In the genomic region with DNA sequence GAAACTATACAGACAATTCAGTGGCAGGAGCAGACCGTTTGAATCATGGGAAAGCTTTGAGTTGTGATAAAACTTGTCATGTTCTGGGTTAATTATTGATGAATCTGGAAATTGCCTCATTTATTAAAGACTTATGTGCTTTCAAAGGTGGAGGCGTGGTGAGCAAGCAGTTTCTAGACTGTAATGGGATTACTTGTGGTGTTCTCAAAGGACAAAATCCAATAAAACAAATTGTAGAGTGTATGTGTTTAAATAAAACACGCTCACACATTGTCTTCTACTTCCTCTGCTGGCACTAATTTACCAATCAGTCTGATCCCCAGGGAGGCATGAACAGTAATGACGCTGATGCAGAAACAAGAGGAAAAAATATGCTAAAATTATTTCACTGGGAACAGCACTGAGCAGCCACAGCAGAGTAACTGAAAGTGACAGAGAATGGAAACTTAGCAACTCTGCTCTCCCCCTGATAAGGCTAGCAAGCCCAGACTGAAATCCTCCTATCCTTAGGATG, we compare ENCODE assay signal across 1 cellular context.
TF ChIP-seq lines count a peak whose summit lies in the region.

No MANE protein-coding gene starts in this region.

TF ChIP-seq in SK-N-SH treated with all-trans-retinoic acid at 6 μM for 48 hours, 23 proteins besides CTCF, POLR2A, EP300 and RAD21 (continued from another document):
- no peak for TF ChIP-seq PPARA (CRISPR knock-in tag; IDR thresholded peaks at IDR 0.05; ENCODE audit: borderline replicate concordance)
- no peak for TF ChIP-seq GLIS3 (CRISPR knock-in tag; IDR thresholded peaks at IDR 0.05)
- no peak for TF ChIP-seq TCF4 (CRISPR knock-in tag; IDR thresholded peaks at IDR 0.05; ENCODE audit: borderline replicate concordance)
TF ChIP-seq in SK-N-SH treated with all-trans-retinoic acid at 6 μM for 48 hours: peak in this region for 0.
